ENCODE assay signal across 14 cellular contexts in genomic region chr18:12863687-12864086, GRCh38.
"Had no signal": no experiment of that assay in that cellular context is flagged by ENCODE, and none has a peak within 500 bp of the region (broad histone marks: within the 10 kb centered on the region; RNA-seq: fewer than 3 reads in every experiment).

No MANE protein-coding gene starts in this region.

- H3K27ac ChIP-seq: dorsolateral prefrontal cortex, esophagus muscularis mucosa, gastrocnemius medialis, testis had no signal

- ATAC-seq: gastrocnemius medialis; stimulated activated naive CD8-positive, alpha-beta T cell treated with anti-CD3 and anti-CD28 coated beads, Interleukin-15, amount 100 ng/mL, for 72 hours had no signal

- H3K27ac Mint-ChIP-seq: activated naive CD8-positive, alpha-beta T cell treated with anti-CD3 and anti-CD28 coated beads for 36 hours had no signal

- H3K9me3 Mint-ChIP-seq: activated CD4-positive, alpha-beta T cell treated with anti-CD3 and anti-CD28 coated beads, Interleukin-2, amount 10 ng/mL, durations not matched to agents 24 days and 14 days; activated naive CD8-positive, alpha-beta T cell treated with anti-CD3 and anti-CD28 coated beads for 36 hours; stimulated activated naive CD8-positive, alpha-beta T cell treated with anti-CD3 and anti-CD28 coated beads, Interleukin-15, amount 100 ng/mL, for 72 hours had no signal

- H3K27me3 ChIP-seq: dorsolateral prefrontal cortex, esophagus muscularis mucosa, gastrocnemius medialis, testis had no signal

- H3K36me3 ChIP-seq: esophagus muscularis mucosa, gastrocnemius medialis had no signal

- H3K4me3 ChIP-seq: dorsolateral prefrontal cortex, esophagus muscularis mucosa, gastrocnemius medialis, testis had no signal

- H3K4me3 Mint-ChIP-seq: activated CD4-positive, alpha-beta T cell treated with anti-CD3 and anti-CD28 coated beads, Interleukin-2, amount 10 ng/mL, durations not matched to agents 24 days and 14 days; activated naive CD8-positive, alpha-beta T cell treated with anti-CD3 and anti-CD28 coated beads for 36 hours; stimulated activated naive CD8-positive, alpha-beta T cell treated with anti-CD3 and anti-CD28 coated beads, Interleukin-15, amount 100 ng/mL, for 72 hours had no signal

- H3K27me3 Mint-ChIP-seq: activated CD4-positive, alpha-beta T cell treated with anti-CD3 and anti-CD28 coated beads, Interleukin-2, amount 10 ng/mL, durations not matched to agents 24 days and 14 days; activated naive CD8-positive, alpha-beta T cell treated with anti-CD3 and anti-CD28 coated beads for 36 hours; stimulated activated naive CD8-positive, alpha-beta T cell treated with anti-CD3 and anti-CD28 coated beads, Interleukin-15, amount 100 ng/mL, for 72 hours had no signal

- H3K9me3 ChIP-seq: esophagus muscularis mucosa, gastrocnemius medialis, testis had no signal

- DNase-seq: activated CD4-positive, alpha-beta T cell treated with anti-CD3 and anti-CD28 coated beads, Interleukin-2, amount 10 ng/mL, durations not matched to agents 24 days and 14 days; activated gamma-delta T cell treated with Interleukin-2 at 50 U/mL for 16 hours; activated naive CD8-positive, alpha-beta T cell treated with anti-CD3 and anti-CD28 coated beads for 36 hours; aorta; dorsolateral prefrontal cortex; gastrocnemius medialis; kidney glomerular epithelial cell; retina; stimulated activated CD4-positive, alpha-beta T cell treated with anti-CD3 and anti-CD28 coated beads, Interleukin-15, amount 100 ng/mL, for 24 hours; stimulated activated CD4-positive, alpha-beta T cell treated with anti-CD3 and anti-CD28 coated beads, Interleukin-4, amount 100 ng/mL, for 4 hours; stimulated activated naive CD8-positive, alpha-beta T cell treated with anti-CD3 and anti-CD28 coated beads, Interleukin-15, amount 100 ng/mL, for 72 hours; T1000; testis had no signal
